In the genomic region with DNA sequence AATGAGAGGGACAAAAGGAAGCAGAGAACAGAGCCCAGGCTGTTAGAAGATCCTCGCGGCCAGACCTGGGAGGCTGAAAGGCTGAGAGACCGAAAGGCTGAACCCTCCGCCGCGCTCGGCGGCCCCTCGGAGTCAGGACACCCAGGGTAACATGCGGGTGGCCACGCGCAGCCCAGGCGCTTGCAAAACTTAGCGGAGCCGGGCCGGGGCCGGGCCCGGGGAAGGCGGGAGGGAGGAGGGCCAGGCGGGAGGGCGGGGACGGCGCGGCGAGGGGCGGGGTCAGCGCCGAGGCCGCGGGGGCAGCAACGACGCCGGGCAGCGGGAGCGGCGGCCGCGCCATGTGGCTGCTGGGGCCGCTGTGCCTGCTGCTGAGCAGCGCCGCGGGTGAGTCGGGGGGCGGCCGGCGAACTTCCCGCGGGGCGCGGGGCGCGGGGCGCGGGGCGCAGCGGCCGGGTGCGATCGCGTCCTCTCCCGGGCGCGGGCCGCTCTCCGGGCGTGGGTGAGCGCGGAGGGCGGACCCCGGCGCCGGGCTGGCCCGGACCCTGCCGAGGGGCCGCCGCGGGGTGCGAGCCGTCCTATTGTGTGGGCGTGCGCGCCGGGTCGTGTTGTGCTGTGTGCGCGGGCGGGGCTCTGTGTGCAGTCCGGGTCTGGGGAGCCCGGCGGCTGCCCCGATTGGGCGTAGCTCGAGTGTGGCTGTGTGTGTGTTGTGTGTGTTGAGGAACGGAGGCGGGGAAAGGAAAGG, we compare ENCODE assay signal across 8 cellular contexts. TPM values are rescaled to one million over a fixed set of nuclear protein-coding genes. Genes with fewer than 3 reads are reported as not detected.
DNase-seq lines count a peak whose midpoint lies in the region; ATAC-seq and TF ChIP-seq lines count a peak whose summit lies in the region.

A gene with protein sequence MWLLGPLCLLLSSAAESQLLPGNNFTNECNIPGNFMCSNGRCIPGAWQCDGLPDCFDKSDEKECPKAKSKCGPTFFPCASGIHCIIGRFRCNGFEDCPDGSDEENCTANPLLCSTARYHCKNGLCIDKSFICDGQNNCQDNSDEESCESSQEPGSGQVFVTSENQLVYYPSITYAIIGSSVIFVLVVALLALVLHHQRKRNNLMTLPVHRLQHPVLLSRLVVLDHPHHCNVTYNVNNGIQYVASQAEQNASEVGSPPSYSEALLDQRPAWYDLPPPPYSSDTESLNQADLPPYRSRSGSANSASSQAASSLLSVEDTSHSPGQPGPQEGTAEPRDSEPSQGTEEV (plus strand): TSS at position 302 of the 742 bp plus-strand sequence. CDS start 37 bp downstream, at position 339.

- peak within 1 kb of the TSS; percentile 53 for H3K4me3 ChIP-seq in GM12864 (ENCODE audit: low read depth, low read length)
- H3K4me3 ChIP-seq in coronary artery, result peak within 1 kb of the TSS; percentile 78

- CTCF ChIA-PET in WTC11 (lab: Charles Lee), result interaction anchor here (0.7 to 2.8 kb wide), 4 partner anchors 113 to 126 kb away, joined by 3 to 15 read pairs (median 6); no protein-coding TSS in a partner anchor

- peak within 1 kb of the TSS; percentile 45 to 88 for H3K27ac ChIP-seq in coronary artery
- peak within 1 kb of the TSS; percentile 62 for H3K27ac ChIP-seq in layer of hippocampus (ENCODE audit: low read depth, low read length)

- H3K4me1 Mint-ChIP-seq in WTC11, result peaks cover 50% of the 10 kb centered on the region

- no peak for DNase-seq in GM12864 (ENCODE audit: low read depth)
- peak; percentile 15 for DNase-seq in NCI-H1694 (lab: John Stamatoyannopoulos, UW)
- peak; percentile 81 for DNase-seq in WTC11 (ENCODE audit: low spot score)
- DNase-seq in coronary artery (ENCODE audit: low spot score), result peak; percentile 87
- DNase-seq in stimulated activated CD4-positive, alpha-beta T cell treated with anti-CD3 and anti-CD28 coated beads, Interleukin-12 subunit alpha, Interleukin-12 subunit beta, amount 100 ng/mL, for 48 hours (ENCODE audit: low read depth in 2 of 3, low spot score in 1 of 3), result peak; percentile 9 to 43 (median 15)

- H3K27me3 Mint-ChIP-seq in WTC11 (ENCODE audit: low read depth), result peaks cover 23% of the 10 kb centered on the region

- peak within 1 kb of the TSS; percentile 88 for H3K4me3 Mint-ChIP-seq in WTC11

- TF ChIP-seq CTCF in GM12864 (IDR thresholded peaks at IDR 0.05; ENCODE audit: low read depth, low read length, missing control alignments) (no peak), WTC11 (IDR thresholded peaks at IDR 0.05) (no peak), coronary artery (IDR thresholded peaks at IDR 0.05) (no peak)

- no peaks in the 10 kb centered on the region for H3K27me3 ChIP-seq in layer of hippocampus (ENCODE audit: control insufficient read depth, insufficient read depth, low read length)

- H3K9me3 Mint-ChIP-seq in WTC11, result no peaks in the 10 kb centered on the region

- peak within 1 kb of the TSS; percentile 92 for H3K27ac Mint-ChIP-seq in WTC11

- H3K36me3 Mint-ChIP-seq in WTC11, result no peaks in the 10 kb centered on the region

- ATAC-seq in HG02588 (IDR thresholded peaks at IDR 0.05; ENCODE audit: unreplicated experiment), result peak; percentile 62
- peak; percentile 86 for ATAC-seq in WTC11
- ATAC-seq in HG03135 (IDR thresholded peaks at IDR 0.05; ENCODE audit: unreplicated experiment), result no peak

- POLR2A ChIA-PET in WTC11 (lab: Charles Lee), result no interaction called here

TF ChIP-seq in WTC11, 78 proteins besides CTCF, POLR2A, EP300 and RAD21 (continues in another document):
- TF ChIP-seq, protein P1, sequence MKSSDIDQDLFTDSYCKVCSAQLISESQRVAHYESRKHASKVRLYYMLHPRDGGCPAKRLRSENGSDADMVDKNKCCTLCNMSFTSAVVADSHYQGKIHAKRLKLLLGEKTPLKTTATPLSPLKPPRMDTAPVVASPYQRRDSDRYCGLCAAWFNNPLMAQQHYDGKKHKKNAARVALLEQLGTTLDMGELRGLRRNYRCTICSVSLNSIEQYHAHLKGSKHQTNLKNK (CRISPR knock-in tag; IDR thresholded peaks at IDR 0.05), result no peak
- TF ChIP-seq ZBTB21 (CRISPR knock-in tag; IDR thresholded peaks at IDR 0.05; ENCODE audit: borderline replicate concordance), result no peak
- TF ChIP-seq NR2C2 (CRISPR knock-in tag; IDR thresholded peaks at IDR 0.05), result no peak
- TF ChIP-seq FOXJ3 (CRISPR knock-in tag; IDR thresholded peaks at IDR 0.05; ENCODE audit: borderline replicate concordance), result no peak
- TF ChIP-seq, protein P2, sequence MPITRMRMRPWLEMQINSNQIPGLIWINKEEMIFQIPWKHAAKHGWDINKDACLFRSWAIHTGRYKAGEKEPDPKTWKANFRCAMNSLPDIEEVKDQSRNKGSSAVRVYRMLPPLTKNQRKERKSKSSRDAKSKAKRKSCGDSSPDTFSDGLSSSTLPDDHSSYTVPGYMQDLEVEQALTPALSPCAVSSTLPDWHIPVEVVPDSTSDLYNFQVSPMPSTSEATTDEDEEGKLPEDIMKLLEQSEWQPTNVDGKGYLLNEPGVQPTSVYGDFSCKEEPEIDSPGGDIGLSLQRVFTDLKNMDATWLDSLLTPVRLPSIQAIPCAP (CRISPR knock-in tag; IDR thresholded peaks at IDR 0.05), result no peak
- no peak for TF ChIP-seq NR1H2 (CRISPR knock-in tag; IDR thresholded peaks at IDR 0.05)
- TF ChIP-seq, protein P3, sequence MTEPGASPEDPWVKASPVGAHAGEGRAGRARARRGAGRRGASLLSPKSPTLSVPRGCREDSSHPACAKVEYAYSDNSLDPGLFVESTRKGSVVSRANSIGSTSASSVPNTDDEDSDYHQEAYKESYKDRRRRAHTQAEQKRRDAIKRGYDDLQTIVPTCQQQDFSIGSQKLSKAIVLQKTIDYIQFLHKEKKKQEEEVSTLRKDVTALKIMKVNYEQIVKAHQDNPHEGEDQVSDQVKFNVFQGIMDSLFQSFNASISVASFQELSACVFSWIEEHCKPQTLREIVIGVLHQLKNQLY (CRISPR knock-in tag; IDR thresholded peaks at IDR 0.05), result no peak
- no peak for TF ChIP-seq ZNF138 (CRISPR knock-in tag; conservative IDR thresholded peaks at IDR 0.05)
- TF ChIP-seq, protein P4, sequence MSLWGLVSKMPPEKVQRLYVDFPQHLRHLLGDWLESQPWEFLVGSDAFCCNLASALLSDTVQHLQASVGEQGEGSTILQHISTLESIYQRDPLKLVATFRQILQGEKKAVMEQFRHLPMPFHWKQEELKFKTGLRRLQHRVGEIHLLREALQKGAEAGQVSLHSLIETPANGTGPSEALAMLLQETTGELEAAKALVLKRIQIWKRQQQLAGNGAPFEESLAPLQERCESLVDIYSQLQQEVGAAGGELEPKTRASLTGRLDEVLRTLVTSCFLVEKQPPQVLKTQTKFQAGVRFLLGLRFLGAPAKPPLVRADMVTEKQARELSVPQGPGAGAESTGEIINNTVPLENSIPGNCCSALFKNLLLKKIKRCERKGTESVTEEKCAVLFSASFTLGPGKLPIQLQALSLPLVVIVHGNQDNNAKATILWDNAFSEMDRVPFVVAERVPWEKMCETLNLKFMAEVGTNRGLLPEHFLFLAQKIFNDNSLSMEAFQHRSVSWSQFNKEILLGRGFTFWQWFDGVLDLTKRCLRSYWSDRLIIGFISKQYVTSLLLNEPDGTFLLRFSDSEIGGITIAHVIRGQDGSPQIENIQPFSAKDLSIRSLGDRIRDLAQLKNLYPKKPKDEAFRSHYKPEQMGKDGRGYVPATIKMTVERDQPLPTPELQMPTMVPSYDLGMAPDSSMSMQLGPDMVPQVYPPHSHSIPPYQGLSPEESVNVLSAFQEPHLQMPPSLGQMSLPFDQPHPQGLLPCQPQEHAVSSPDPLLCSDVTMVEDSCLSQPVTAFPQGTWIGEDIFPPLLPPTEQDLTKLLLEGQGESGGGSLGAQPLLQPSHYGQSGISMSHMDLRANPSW (CRISPR knock-in tag; conservative IDR thresholded peaks at IDR 0.05; ENCODE audit: low read depth), result no peak
- no peak for TF ChIP-seq ZNF219 (CRISPR knock-in tag; IDR thresholded peaks at IDR 0.05; ENCODE audit: borderline replicate concordance)
- peak; percentile 27; the same call in 1 of the 2 replicates for TF ChIP-seq FOXK1 (CRISPR knock-in tag; IDR thresholded peaks at IDR 0.05)
- TF ChIP-seq ZNF396 (CRISPR knock-in tag; IDR thresholded peaks at IDR 0.05; ENCODE audit: borderline replicate concordance), result no peak
- TF ChIP-seq, protein P5, sequence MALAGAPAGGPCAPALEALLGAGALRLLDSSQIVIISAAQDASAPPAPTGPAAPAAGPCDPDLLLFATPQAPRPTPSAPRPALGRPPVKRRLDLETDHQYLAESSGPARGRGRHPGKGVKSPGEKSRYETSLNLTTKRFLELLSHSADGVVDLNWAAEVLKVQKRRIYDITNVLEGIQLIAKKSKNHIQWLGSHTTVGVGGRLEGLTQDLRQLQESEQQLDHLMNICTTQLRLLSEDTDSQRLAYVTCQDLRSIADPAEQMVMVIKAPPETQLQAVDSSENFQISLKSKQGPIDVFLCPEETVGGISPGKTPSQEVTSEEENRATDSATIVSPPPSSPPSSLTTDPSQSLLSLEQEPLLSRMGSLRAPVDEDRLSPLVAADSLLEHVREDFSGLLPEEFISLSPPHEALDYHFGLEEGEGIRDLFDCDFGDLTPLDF (CRISPR knock-in tag; IDR thresholded peaks at IDR 0.05), result no peak
- TF ChIP-seq, protein P6, sequence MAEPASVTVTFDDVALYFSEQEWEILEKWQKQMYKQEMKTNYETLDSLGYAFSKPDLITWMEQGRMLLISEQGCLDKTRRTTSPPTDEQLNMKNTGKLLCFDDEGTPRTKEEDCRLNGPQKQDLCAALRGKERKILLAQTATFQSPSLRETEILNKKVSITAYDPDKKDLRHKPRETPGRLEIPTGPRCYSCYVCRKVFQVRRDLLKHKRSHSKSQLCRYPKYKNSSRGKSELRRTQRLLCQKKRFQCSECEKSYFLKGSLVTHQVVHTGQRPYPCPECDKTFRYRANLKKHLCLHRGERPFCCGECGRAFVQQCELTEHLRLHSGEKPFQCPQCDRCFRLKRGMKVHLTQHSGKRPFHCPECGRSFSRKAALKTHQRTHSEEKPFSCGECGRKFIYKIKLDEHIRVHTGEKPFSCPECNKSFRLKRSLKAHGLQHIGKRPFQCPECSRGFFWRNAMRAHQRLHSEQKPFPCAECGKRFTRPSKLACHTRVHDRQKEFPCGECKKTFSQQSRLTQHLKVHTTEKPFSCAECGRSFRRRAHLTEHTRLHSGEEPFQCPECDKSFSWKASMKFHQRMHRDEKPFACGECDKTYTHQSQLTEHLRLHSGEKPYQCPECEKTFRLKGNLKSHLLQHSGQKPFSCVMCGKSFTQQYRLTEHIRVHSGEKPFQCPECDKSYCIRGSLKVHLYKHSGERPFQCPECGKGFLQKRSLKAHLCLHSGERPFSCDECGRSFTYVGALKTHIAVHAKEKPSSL (CRISPR knock-in tag; conservative IDR thresholded peaks at IDR 0.05), result no peak
- TF ChIP-seq FOXP1 (CRISPR knock-in tag; IDR thresholded peaks at IDR 0.05; ENCODE audit: borderline replicate concordance), result no peak
- TF ChIP-seq TCF7 (CRISPR knock-in tag; IDR thresholded peaks at IDR 0.05; ENCODE audit: low read depth), result no peak
- no peak for TF ChIP-seq TEAD1 (CRISPR knock-in tag; IDR thresholded peaks at IDR 0.05)
- no peak for TF ChIP-seq GABPB1 (CRISPR knock-in tag; IDR thresholded peaks at IDR 0.05)
- TF ChIP-seq JUN (CRISPR knock-in tag; IDR thresholded peaks at IDR 0.05), result no peak

RNA-seq across cellular contexts. Expression of the gene that starts here (rescaled TPM):
- total RNA-seq in WTC11 (2021), result 12.6 to 14.5 TPM (median 14.5 TPM) in 3 replicates
